In genomic region chr2:106117347-106117746, GRCh38 we compare ENCODE assay signal across 21 cellular contexts.
"Had no signal": no experiment of that assay in that cellular context is flagged by ENCODE, and none has a peak within 500 bp of the region (broad histone marks: within the 10 kb centered on the region; RNA-seq: fewer than 3 reads in every experiment).

No MANE protein-coding gene starts in this region.

- H3K4me3 ChIP-seq: esophagus muscularis mucosa, hepatocyte, ovary, tibial artery had no signal

- H3K27ac Mint-ChIP-seq: dendritic cell treated with granulocyte-macrophage colony-stimulating factor and Interleukin-4, amounts not matched to agents 40 ng/mL and 50 ng/mL, for 4 days; memory B cell had no signal

- ATAC-seq: activated CD8-positive, alpha-beta T cell treated with anti-CD3 and anti-CD28 coated beads for 36 hours; left lobe of liver; sciatic nerve had no signal

- H3K27me3 Mint-ChIP-seq: activated CD8-positive, alpha-beta T cell treated with anti-CD3 and anti-CD28 coated beads for 36 hours; dendritic cell treated with granulocyte-macrophage colony-stimulating factor and Interleukin-4, amounts not matched to agents 40 ng/mL and 50 ng/mL, for 4 days; memory B cell; naive B cell had no signal

- H3K27me3 ChIP-seq: brain microvascular endothelial cell, esophagus muscularis mucosa, hepatocyte, ovary, tibial artery had no signal

- DNase-seq: activated CD4-positive, alpha-beta T cell treated with anti-CD3 and anti-CD28 coated beads for 48 hours; activated CD4-positive, CD25-positive, alpha-beta regulatory T cell; activated CD8-positive, alpha-beta T cell treated with anti-CD3 and anti-CD28 coated beads for 36 hours; activated effector memory CD4-positive, alpha-beta T cell treated with Interleukin-2 at 50 U/mL for 16 hours; activated naive CD4-positive, alpha-beta T cell treated with anti-CD3 and anti-CD28 coated beads, Interleukin-2, amount 50 U/mL, for 16 hours; activated T-cell treated with anti-CD3 and anti-CD28 coated beads, Interleukin-2, amount 50 U/mL, for 1 hour; aorta; brain microvascular endothelial cell; effector CD8-positive, alpha-beta T cell; naive B cell; ovary; stimulated activated naive CD4-positive, alpha-beta T cell; T-helper 1 cell; T-helper 9 cell; tibial artery had no signal

- H3K4me3 Mint-ChIP-seq: activated CD8-positive, alpha-beta T cell treated with anti-CD3 and anti-CD28 coated beads for 36 hours; dendritic cell treated with granulocyte-macrophage colony-stimulating factor and Interleukin-4, amounts not matched to agents 40 ng/mL and 50 ng/mL, for 4 days; memory B cell; naive B cell had no signal

- H3K27ac ChIP-seq: brain microvascular endothelial cell, esophagus muscularis mucosa, hepatocyte, ovary, tibial artery had no signal

- H3K9me3 ChIP-seq: esophagus muscularis mucosa, ovary, tibial artery had no signal

- H3K9me3 Mint-ChIP-seq: activated CD8-positive, alpha-beta T cell treated with anti-CD3 and anti-CD28 coated beads for 36 hours; dendritic cell treated with granulocyte-macrophage colony-stimulating factor and Interleukin-4, amounts not matched to agents 40 ng/mL and 50 ng/mL, for 4 days; memory B cell; naive B cell had no signal

- H3K4me1 ChIP-seq: tibial artery had no signal

- H3K36me3 ChIP-seq: brain microvascular endothelial cell, ovary had no signal
